Comparison of ENCODE assay signal across 1 cellular context in the genomic region with DNA sequence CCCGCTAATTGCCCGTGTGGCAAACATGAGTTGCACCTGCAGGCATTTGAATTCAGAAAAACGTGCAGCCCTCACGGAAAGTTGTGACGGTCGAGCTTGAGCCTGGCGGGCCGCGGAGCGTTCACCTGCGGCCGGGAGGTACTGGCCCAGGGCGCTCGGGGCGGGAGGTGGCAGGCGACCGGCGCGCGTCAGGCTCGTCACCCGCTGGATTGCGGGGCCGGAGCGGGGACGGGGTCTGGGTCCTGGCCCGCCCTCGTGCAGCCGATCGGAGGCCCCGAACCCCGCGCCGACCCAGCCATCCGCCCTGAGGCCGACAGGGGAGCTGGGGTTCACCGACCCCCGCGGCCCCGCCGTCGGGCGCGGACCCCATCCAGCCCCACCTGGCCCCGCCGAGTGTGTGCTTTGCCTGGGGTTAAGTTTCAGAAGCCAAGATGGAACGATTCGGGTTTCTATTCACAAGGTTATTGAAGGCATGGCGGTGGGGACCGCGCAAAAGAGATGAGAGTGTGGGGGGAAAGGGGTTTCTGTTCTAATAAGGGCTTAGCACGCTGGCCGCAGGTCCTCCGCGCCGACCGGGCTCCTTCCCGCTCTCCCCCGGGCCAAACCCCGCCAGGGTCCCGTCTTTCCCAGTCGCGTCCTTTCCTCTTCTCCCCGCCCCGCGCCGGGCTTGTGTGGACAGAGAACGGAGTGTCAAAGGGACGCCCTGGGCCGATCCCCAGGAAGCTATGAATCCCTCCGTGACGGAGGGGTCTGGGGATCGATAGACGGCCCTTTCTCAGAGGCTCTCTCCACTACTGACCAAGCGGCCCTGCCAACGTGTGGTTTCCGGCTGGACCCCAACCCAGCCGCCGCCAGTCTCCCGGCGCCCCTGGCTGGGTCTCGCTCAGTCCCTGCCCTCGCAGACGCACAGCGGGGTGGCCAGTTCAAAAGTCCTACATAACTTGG.
TF ChIP-seq lines count a peak whose summit lies in the region.

No MANE protein-coding gene starts in this region.

TF ChIP-seq in GM12878, 131 proteins besides CTCF, POLR2A, EP300 and RAD21 (continued from another document):
- TF ChIP-seq CUX1 (IDR thresholded peaks at IDR 0.05; ENCODE audit: insufficient replicate concordance, low read depth, low read length) (no peak), PRDM15 (CRISPR knock-in tag; IDR thresholded peaks at IDR 0.05) (no peak), SMARCA5 (IDR thresholded peaks at IDR 0.05) (no peak), IRF4 (IDR thresholded peaks at IDR 0.05; ENCODE audit: low read depth, low read length) (no peak), HDGF (IDR thresholded peaks at IDR 0.05) (no peak)
- TF ChIP-seq, protein P1, sequence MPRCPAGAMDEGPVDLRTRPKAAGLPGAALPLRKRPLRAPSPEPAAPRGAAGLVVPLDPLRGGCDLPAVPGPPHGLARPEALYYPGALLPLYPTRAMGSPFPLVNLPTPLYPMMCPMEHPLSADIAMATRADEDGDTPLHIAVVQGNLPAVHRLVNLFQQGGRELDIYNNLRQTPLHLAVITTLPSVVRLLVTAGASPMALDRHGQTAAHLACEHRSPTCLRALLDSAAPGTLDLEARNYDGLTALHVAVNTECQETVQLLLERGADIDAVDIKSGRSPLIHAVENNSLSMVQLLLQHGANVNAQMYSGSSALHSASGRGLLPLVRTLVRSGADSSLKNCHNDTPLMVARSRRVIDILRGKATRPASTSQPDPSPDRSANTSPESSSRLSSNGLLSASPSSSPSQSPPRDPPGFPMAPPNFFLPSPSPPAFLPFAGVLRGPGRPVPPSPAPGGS (IDR thresholded peaks at IDR 0.05; ENCODE audit: borderline replicate concordance, insufficient read depth, low read depth, low read length, poor library complexity, severe bottlenecking): no peak
